Comparison of ENCODE assay signal across 8 cellular contexts in the genomic region with DNA sequence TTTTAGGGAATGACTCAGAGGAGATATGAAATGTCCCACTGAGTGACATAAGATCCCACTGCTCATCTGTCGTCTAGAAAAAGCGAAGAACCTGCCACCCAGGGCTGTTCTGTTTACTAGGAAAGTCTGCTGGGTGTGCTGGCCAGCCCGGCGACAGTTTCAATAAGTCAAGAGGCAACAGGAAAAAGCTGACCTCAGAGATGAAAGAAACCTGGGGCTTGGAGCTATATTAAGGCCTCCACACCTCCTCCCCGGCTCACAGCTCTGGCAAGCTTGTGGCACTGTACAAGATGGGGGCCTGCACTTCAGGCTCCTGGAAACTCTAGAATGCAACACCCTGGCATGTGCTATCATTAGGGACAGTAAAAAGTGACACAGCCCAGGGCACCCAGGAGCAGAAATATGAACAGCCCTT. TPM values are rescaled to one million over a fixed set of nuclear protein-coding genes. Genes with fewer than 3 reads are reported as not detected.
DNase-seq lines count a peak whose midpoint lies in the region; ATAC-seq and TF ChIP-seq lines count a peak whose summit lies in the region.

No MANE protein-coding gene starts in this region.

- no peaks in the 10 kb centered on the region for H3K36me3 Mint-ChIP-seq in brain
- no peaks in the 10 kb centered on the region for H3K36me3 Mint-ChIP-seq in naive thymus-derived CD4-positive, alpha-beta T cell

- H3K4me3 ChIP-seq in BE2C (ENCODE audit: low read depth, low read length), result no peak overlapping the region
- no peak overlapping the region for H3K4me3 ChIP-seq in naive thymus-derived CD4-positive, alpha-beta T cell (ENCODE audit: low read length)

- peaks cover 30% of the 10 kb centered on the region for H3K4me1 ChIP-seq in BE2C
- no peaks in the 10 kb centered on the region for H3K4me1 ChIP-seq in naive thymus-derived CD4-positive, alpha-beta T cell (ENCODE audit: control insufficient read depth in 2 of 2, insufficient read depth in 2 of 2, low read length in 2 of 2)

- H3K36me3 ChIP-seq in BE2C, result no peaks in the 10 kb centered on the region
- no peaks in the 10 kb centered on the region for H3K36me3 ChIP-seq in naive thymus-derived CD4-positive, alpha-beta T cell (ENCODE audit: control insufficient read depth in 2 of 3, insufficient read depth in 3 of 3, low read length in 3 of 3)

- TF ChIP-seq CTCF in BE2C (IDR thresholded peaks at IDR 0.05; ENCODE audit: low read depth, low read length), result no peak
- no peak for TF ChIP-seq CTCF in brain (conservative IDR thresholded peaks at IDR 0.05)

- peaks cover 98% of the 10 kb centered on the region for H3K4me1 Mint-ChIP-seq in brain
- peaks cover 0 to 21% (median 4%) of the 10 kb centered on the region in 7 donors for H3K4me1 Mint-ChIP-seq in naive thymus-derived CD4-positive, alpha-beta T cell

- CTCF ChIA-PET in naive thymus-derived CD4-positive, alpha-beta T cell (lab: Charles Lee), result no interaction called here

- H3K27me3 ChIP-seq in BE2C, result no peaks in the 10 kb centered on the region
- H3K27me3 ChIP-seq in naive thymus-derived CD4-positive, alpha-beta T cell (ENCODE audit: control insufficient read depth in 2 of 2, insufficient read depth in 2 of 2, low read length in 2 of 2), result no peaks in the 10 kb centered on the region

- ATAC-seq in HG02798 (IDR thresholded peaks at IDR 0.05; ENCODE audit: poor library complexity, unreplicated experiment) (peak; percentile 30), HG02623 (IDR thresholded peaks at IDR 0.05; ENCODE audit: unreplicated experiment) (no peak)
- ATAC-seq in naive thymus-derived CD4-positive, alpha-beta T cell, result peak; percentile 28

- no peaks in the 10 kb centered on the region for H3K9me3 Mint-ChIP-seq in brain
- no peaks in the 10 kb centered on the region for H3K9me3 Mint-ChIP-seq in naive thymus-derived CD4-positive, alpha-beta T cell

- intact Hi-C loops in naive thymus-derived CD4-positive, alpha-beta T cell (cut with micrococcal nuclease), result no loop called here

- no peak overlapping the region for H3K27ac ChIP-seq in naive thymus-derived CD4-positive, alpha-beta T cell (ENCODE audit: low read depth, low read length)

- DNase-seq in BE2C (peak; percentile 47), hypothalamus (lab: John Stamatoyannopoulos, UW) (no peak), D341Med (ENCODE audit: low spot score) (no peak), T-helper 9 cell (no peak)
- no peak for DNase-seq in naive thymus-derived CD4-positive, alpha-beta T cell

- POLR2A ChIA-PET in naive thymus-derived CD4-positive, alpha-beta T cell (lab: Charles Lee), result no interaction called here

- peaks cover 6% of the 10 kb centered on the region for H3K27me3 Mint-ChIP-seq in brain
- H3K27me3 Mint-ChIP-seq in naive thymus-derived CD4-positive, alpha-beta T cell, result peaks cover 3 to 48% (median 22%) of the 10 kb centered on the region in 5 donors

- no peaks in the 10 kb centered on the region for H3K9me3 ChIP-seq in BE2C
- no peaks in the 10 kb centered on the region for H3K9me3 ChIP-seq in naive thymus-derived CD4-positive, alpha-beta T cell (ENCODE audit: control insufficient read depth in 2 of 3, low read length in 3 of 3)

- peak overlapping the region in 3 of 5 experiments; percentile 67 to 96 (median 89) for H3K27ac Mint-ChIP-seq in brain
- peak overlapping the region in 1 of 9 donors; percentile 21 for H3K27ac Mint-ChIP-seq in naive thymus-derived CD4-positive, alpha-beta T cell

- H3K4me3 Mint-ChIP-seq in brain, result peak overlapping the region in 3 of 5 experiments; percentile 42 to 77 (median 74)
- peak overlapping the region in 1 of 10 donors; percentile 16 for H3K4me3 Mint-ChIP-seq in naive thymus-derived CD4-positive, alpha-beta T cell

RNA-seq across cellular contexts. Expression of a gene that starts 10.6 kb away (rescaled TPM):
- polyA plus RNA-seq in BE2C (2012; ENCODE audit: insufficient read depth, insufficient read length, low read depth), result 14.5 TPM
- 7.6 TPM for polyA plus RNA-seq in brain (ENCODE audit: insufficient read depth, low read depth, low replicate concordance)
- total RNA-seq in naive thymus-derived CD4-positive, alpha-beta T cell, result 1 to 10 TPM; 1.5 to 9.8 (median 2.2) TPM
- under 1 TPM; 0.09 to 0.21 TPM for polyA plus RNA-seq in naive thymus-derived CD4-positive, alpha-beta T cell
